In the genomic region with DNA sequence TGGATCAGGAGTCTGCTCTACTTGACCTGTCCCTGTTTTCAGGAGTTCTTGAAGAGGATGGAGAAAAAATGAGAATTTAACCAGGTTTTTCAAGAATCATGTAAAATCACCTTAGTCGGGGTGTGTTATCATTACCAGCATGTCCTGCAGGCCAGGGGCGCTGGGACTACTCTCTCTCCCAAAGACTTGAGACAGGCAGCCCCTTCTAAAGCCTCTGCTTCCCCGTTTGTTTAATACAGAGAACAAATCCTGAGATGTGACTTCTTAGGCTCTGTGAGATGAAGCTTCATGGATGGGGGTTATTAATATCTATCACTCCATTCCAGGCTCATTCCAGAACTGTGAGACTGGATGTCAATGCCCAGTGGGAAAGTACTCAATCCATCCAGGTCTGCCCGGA, we compare ENCODE assay signal across 17 cellular contexts. TPM values are rescaled to one million over a fixed set of nuclear protein-coding genes. Genes with fewer than 3 reads are reported as not detected.
DNase-seq lines count a peak whose midpoint lies in the region; ATAC-seq, FAIRE-seq and TF ChIP-seq lines count a peak whose summit lies in the region.
"Had no signal": no experiment of that assay in that cellular context is flagged by ENCODE, and none has a peak within 500 bp of the region (broad histone marks: within the 10 kb centered on the region; RNA-seq: fewer than 3 reads in every experiment).

No MANE protein-coding gene starts in this region.

- H2AFZ ChIP-seq in GM23338 (no peak overlapping the region), SU-DHL-6 (ENCODE audit: low read depth, low read length, severe bottlenecking) (no peak overlapping the region)

- H3K4me1 Mint-ChIP-seq in GM23338 = peaks cover 34% of the 10 kb centered on the region
- peaks cover 71% of the 10 kb centered on the region for H3K4me1 Mint-ChIP-seq in stimulated activated memory B cell treated with anti-CD40 and anti-IgM and Interleukin-4, amounts not matched to agents 10 μg/mL and 1 μg/mL and 100 μg/mL, for 72 hours

- 29% methylated on average over 4 of the region's 4 CpGs for WGBS in right cardiac atrium

- no peak overlapping the region for H3K27ac ChIP-seq in GM23338 (ENCODE audit: low read depth)
- peak overlapping the region; percentile 92 for H3K27ac ChIP-seq in SU-DHL-6 (ENCODE audit: low read depth, low read length)
- no peak overlapping the region for H3K27ac ChIP-seq in right cardiac atrium (ENCODE audit: low read length)
- H3K27ac ChIP-seq: HL-60 had no signal

- no peaks in the 10 kb centered on the region for H3K9me2 ChIP-seq in GM23338 (ENCODE audit: insufficient read depth)
- H3K9me2 ChIP-seq in SU-DHL-6 (replicated peaks; ENCODE audit: insufficient read depth, low read length) = no peaks in the 10 kb centered on the region

- no peaks in the 10 kb centered on the region for H3K9me3 ChIP-seq in SU-DHL-6 (ENCODE audit: insufficient read depth, low read length)
- H3K9me3 ChIP-seq in right cardiac atrium (ENCODE audit: control insufficient read depth, low read length) = no peaks in the 10 kb centered on the region

- H3K36me3 ChIP-seq in GM06990 (ENCODE audit: control insufficient read depth, insufficient read depth, low read length) = no peaks in the 10 kb centered on the region
- H3K36me3 ChIP-seq in GM23338 (ENCODE audit: insufficient read depth) = no peaks in the 10 kb centered on the region; the same call in 1 of the 2 replicates
- H3K36me3 ChIP-seq in SU-DHL-6 (ENCODE audit: low read length) = no peaks in the 10 kb centered on the region

- no peak for ATAC-seq in GM23338
- no peak for ATAC-seq in stimulated activated memory B cell treated with anti-CD40 and anti-IgM and Interleukin-4, amounts not matched to agents 10 μg/mL and 1 μg/mL and 100 μg/mL, for 72 hours
- ATAC-seq in HG03571 (IDR thresholded peaks at IDR 0.05; ENCODE audit: unreplicated experiment) = no peak
- ATAC-seq in right cardiac atrium = no peak
- ATAC-seq: T-cell had no signal

- H3K4me1 ChIP-seq in GM23338 (ENCODE audit: insufficient read depth) (peaks cover 45% of the 10 kb centered on the region), right cardiac atrium (ENCODE audit: control insufficient read depth, insufficient read depth, low read length) (no peaks in the 10 kb centered on the region)

- H3K27ac Mint-ChIP-seq in GM23338 = no peak overlapping the region
- H3K27ac Mint-ChIP-seq in stimulated activated memory B cell treated with anti-CD40 and anti-IgM and Interleukin-4, amounts not matched to agents 10 μg/mL and 1 μg/mL and 100 μg/mL, for 72 hours = peak overlapping the region; percentile 96

- DNase-seq in GM06990 (ENCODE audit: extremely low read depth, insufficient read length) (no peak), GM23338 (ENCODE audit: low spot score) (no peak), RCC 7860 (ENCODE audit: low spot score) (no peak), right cardiac atrium (no peak)
- DNase-seq: AML-193, HCEC 1CT, NCI-H1417 treated with DMSO at 0.1 percent for 48 hours, NCI-H2081, NCI-H748 treated with DMSO at 0.1 percent for 48 hours, T-cell had no signal

- H3K4me3 ChIP-seq in GM06990 (replicated peaks; ENCODE audit: low read depth, low read length) (peak overlapping the region; percentile 87), GM23338 (no peak overlapping the region), SU-DHL-6 (ENCODE audit: insufficient read depth, low read length, poor library complexity, severe bottlenecking) (peak overlapping the region; percentile 69), right cardiac atrium (ENCODE audit: low read length) (no peak overlapping the region)

- no peak overlapping the region for H3K4me2 ChIP-seq in GM23338
- peak overlapping the region; percentile 84 for H3K4me2 ChIP-seq in SU-DHL-6 (ENCODE audit: low read depth, low read length, poor library complexity, severe bottlenecking)

- TF ChIP-seq CTCF in GM06990 (IDR thresholded peaks at IDR 0.05; ENCODE audit: insufficient read depth, low read length, poor library complexity, severe bottlenecking) (no peak), GM23338 (conservative IDR thresholded peaks at IDR 0.05; ENCODE audit: low read depth in 2 of 2) (no peak), SU-DHL-6 (IDR thresholded peaks at IDR 0.05; ENCODE audit: insufficient read depth, low read length, poor library complexity, severe bottlenecking) (no peak)

- H3K27me3 ChIP-seq in GM06990 (replicated peaks; ENCODE audit: control insufficient read depth, insufficient read depth, low read length) (no peaks in the 10 kb centered on the region), GM23338 (ENCODE audit: insufficient read depth) (peaks cover 98% of the 10 kb centered on the region), SU-DHL-6 (ENCODE audit: low read length) (no peaks in the 10 kb centered on the region), right cardiac atrium (ENCODE audit: control insufficient read depth, insufficient read depth) (no peaks in the 10 kb centered on the region)

- no peak overlapping the region for H3K4me3 Mint-ChIP-seq in GM23338
- peak overlapping the region; percentile 92 for H3K4me3 Mint-ChIP-seq in stimulated activated memory B cell treated with anti-CD40 and anti-IgM and Interleukin-4, amounts not matched to agents 10 μg/mL and 1 μg/mL and 100 μg/mL, for 72 hours

- peak overlapping the region; percentile 80 for H3K9ac ChIP-seq in SU-DHL-6 (ENCODE audit: low read length)

- peaks cover 11% of the 10 kb centered on the region for H4K20me1 ChIP-seq in GM23338 (replicated peaks; ENCODE audit: insufficient read depth)
- no peaks in the 10 kb centered on the region for H4K20me1 ChIP-seq in SU-DHL-6 (ENCODE audit: low read depth, low read length)

- H3K36me3 Mint-ChIP-seq in GM23338 (ENCODE audit: low read depth) = peaks cover 6% of the 10 kb centered on the region; the same call in 2 of the 3 replicates
- peaks cover 11% of the 10 kb centered on the region for H3K36me3 Mint-ChIP-seq in stimulated activated memory B cell treated with anti-CD40 and anti-IgM and Interleukin-4, amounts not matched to agents 10 μg/mL and 1 μg/mL and 100 μg/mL, for 72 hours
- H3K36me3 Mint-ChIP-seq: T-cell had no signal

- peaks cover 98% of the 10 kb centered on the region for H3K27me3 Mint-ChIP-seq in GM23338 (ENCODE audit: insufficient read depth, low read depth, poor library complexity)
- no peaks in the 10 kb centered on the region for H3K27me3 Mint-ChIP-seq in stimulated activated memory B cell treated with anti-CD40 and anti-IgM and Interleukin-4, amounts not matched to agents 10 μg/mL and 1 μg/mL and 100 μg/mL, for 72 hours

- no peak for FAIRE-seq in RCC 7860 (lab: Jason Lieb, UNC)
- FAIRE-seq: HTR-8/SVneo had no signal

- no peaks in the 10 kb centered on the region for H3K79me2 ChIP-seq in GM23338 (replicated peaks; ENCODE audit: insufficient read depth)
- peaks cover 77% of the 10 kb centered on the region for H3K79me2 ChIP-seq in SU-DHL-6 (ENCODE audit: insufficient read depth, low read length)

- intact Hi-C loops in right cardiac atrium (cut with DNase I) = no loop called here

- H3F3A ChIP-seq in GM23338 (replicated peaks; ENCODE audit: low read depth) (peaks cover 36% of the 10 kb centered on the region), SU-DHL-6 (ENCODE audit: insufficient read depth) (peaks cover 62% of the 10 kb centered on the region)

- H3K9me3 Mint-ChIP-seq in GM23338 = peaks cover 7% of the 10 kb centered on the region; the same call in 2 of the 3 replicates
- no peaks in the 10 kb centered on the region for H3K9me3 Mint-ChIP-seq in stimulated activated memory B cell treated with anti-CD40 and anti-IgM and Interleukin-4, amounts not matched to agents 10 μg/mL and 1 μg/mL and 100 μg/mL, for 72 hours
- H3K9me3 Mint-ChIP-seq: T-cell had no signal

TF ChIP-seq in GM23338, 12 proteins besides CTCF, POLR2A, EP300 and RAD21:
- TF ChIP-seq EZH2 (IDR thresholded peaks at IDR 0.05; ENCODE audit: low read depth, unreplicated experiment) (peak; percentile 58), CREB1 (CRISPR knock-in tag; IDR thresholded peaks at IDR 0.05; ENCODE audit: low read depth) (no peak)

RNA-seq across cellular contexts. Expression of gene PAX5, which starts 3.0 kb away (rescaled TPM):
- total RNA-seq in GM23338 (2014; rRNA removed; shearing (Covaris generic)) = 0.17 and 0.27 TPM in 2 replicates
- polyA plus RNA-seq in GM23338 (2016; fragmentation: Nextera tagmentation; extraction: Ambion mirVana) = 0.30 and 0.60 TPM in 2 replicates
- total RNA-seq in right cardiac atrium = under 1 TPM in 1 of 4 donors, not detected in 3; 0.03 TPM
- not detected for polyA plus RNA-seq in right cardiac atrium
- total RNA-seq: CD4-positive, alpha-beta memory T cell; NCI-H460 had no signal

Comparison
In these comparisons a context has a peak if more than half of its experiments do, and no peak if none do; other contexts are left out.
1. H3K4me3 ChIP-seq: peak in GM06990 (single experiment) and SU-DHL-6 (single experiment); none in GM23338 (single experiment) and right cardiac atrium (single experiment).